ENCODE assay signal across 1 cellular context in genomic region chr1:12477936-12478611, GRCh38.
A peak's percentile ranks its signal among the peaks of the same experiment; 100 is the strongest.
TF ChIP-seq lines count a peak whose summit lies in the region.

No MANE protein-coding gene starts in this region.

TF ChIP-seq in K562, 482 proteins besides CTCF, POLR2A, EP300 and RAD21 (continued from another document and continues in another):
- TF ChIP-seq FOXP4 (CRISPR knock-in tag; IDR thresholded peaks at IDR 0.05; ENCODE audit: borderline replicate concordance) = peak; percentile 76; the same call in 1 of the 2 replicates
- TF ChIP-seq OTX1 (CRISPR knock-in tag; IDR thresholded peaks at IDR 0.05) = 0 out of 2 replicates have a peak, but pooled peaks have one; percentile 79
- TF ChIP-seq TSHZ1 (CRISPR knock-in tag; IDR thresholded peaks at IDR 0.05) = 0 out of 2 replicates have a peak, but pooled peaks have one; percentile 44
- peak; percentile 82 for TF ChIP-seq FOXP1 (CRISPR knock-in tag; IDR thresholded peaks at IDR 0.05)
- no peak for TF ChIP-seq ZNF740 (CRISPR knock-in tag; IDR thresholded peaks at IDR 0.05)
- no peak; a peak in 1 of 4 replicates for TF ChIP-seq ZNF740 (tag; IDR thresholded peaks at IDR 0.05)
- TF ChIP-seq PTRF (tag; IDR thresholded peaks at IDR 0.05) = peak; percentile 47; the same call in 1 of the 2 replicates
- TF ChIP-seq ARID4B (CRISPR knock-in tag; IDR thresholded peaks at IDR 0.05) = peak; percentile 59
- TF ChIP-seq CGGBP1 (CRISPR knock-in tag; IDR thresholded peaks at IDR 0.05) = peak; percentile 70; the same call in 1 of the 2 replicates
- TF ChIP-seq PRPF4 (IDR thresholded peaks at IDR 0.05; ENCODE audit: insufficient read depth, low read depth, low read length, poor library complexity, severe bottlenecking) = no peak
- TF ChIP-seq KDM2B (CRISPR knock-in tag; IDR thresholded peaks at IDR 0.05) = 0 out of 2 replicates have a peak, but pooled peaks have one; percentile 20
- TF ChIP-seq POLR2B (IDR thresholded peaks at IDR 0.05; ENCODE audit: low read depth, partially characterized antibody) = no peak
- peak; percentile 64; the same call in 1 of the 2 replicates for TF ChIP-seq ZNF695 (CRISPR knock-in tag; IDR thresholded peaks at IDR 0.05)
- peak; percentile 85 for TF ChIP-seq SP1 (CRISPR knock-in tag; IDR thresholded peaks at IDR 0.05)
- TF ChIP-seq ZBTB2 (IDR thresholded peaks at IDR 0.05) = peak; percentile 79; the same call in 1 of the 2 replicates
- TF ChIP-seq GTF2A2 (tag; IDR thresholded peaks at IDR 0.05) = 0 out of 2 replicates have a peak, but pooled peaks have one; percentile 13
- TF ChIP-seq NR2C2 (CRISPR knock-in tag; IDR thresholded peaks at IDR 0.05) = no peak
- peak; percentile 88 for TF ChIP-seq NR2C2 (tag; IDR thresholded peaks at IDR 0.05)
- 0 out of 2 replicates have a peak, but pooled peaks have one; percentile 18 for TF ChIP-seq ZNF57 (CRISPR knock-in tag; IDR thresholded peaks at IDR 0.05)
- TF ChIP-seq RBM14 (IDR thresholded peaks at IDR 0.05; ENCODE audit: borderline replicate concordance, insufficient read depth, low read depth, low read length) = no peak
- peak; percentile 98 for TF ChIP-seq SMAD1 (IDR thresholded peaks at IDR 0.05; ENCODE audit: low read depth, low read length, partially characterized antibody)
- TF ChIP-seq ZBTB40 (IDR thresholded peaks at IDR 0.05) = peak; percentile 23; the same call in 1 of the 2 replicates
- TF ChIP-seq ZBTB40 (CRISPR knock-in tag; IDR thresholded peaks at IDR 0.05) = no peak
- TF ChIP-seq ZNF395 (CRISPR knock-in tag; IDR thresholded peaks at IDR 0.05) = peak; percentile 89
- peak in 1 of 2 experiments; percentile 86; a peak in 2 of 3 replicates for TF ChIP-seq CBX3 (IDR thresholded peaks at IDR 0.05; ENCODE audit: borderline replicate concordance in 1 of 2, low read length in 2 of 2)
- no peak for TF ChIP-seq PRMT5 (CRISPR knock-in tag; IDR thresholded peaks at IDR 0.05)
- TF ChIP-seq TCF7 (IDR thresholded peaks at IDR 0.05; ENCODE audit: borderline replicate concordance) = peak; percentile 69; the same call in 1 of the 2 replicates
- TF ChIP-seq ZNF699 (CRISPR knock-in tag; IDR thresholded peaks at IDR 0.05; ENCODE audit: insufficient replicate concordance) = no peak
- TF ChIP-seq NFE2 (IDR thresholded peaks at IDR 0.05; ENCODE audit: low read depth) = peak; percentile 65
